Comparison of ENCODE assay signal across 32 cellular contexts in the genomic region with DNA sequence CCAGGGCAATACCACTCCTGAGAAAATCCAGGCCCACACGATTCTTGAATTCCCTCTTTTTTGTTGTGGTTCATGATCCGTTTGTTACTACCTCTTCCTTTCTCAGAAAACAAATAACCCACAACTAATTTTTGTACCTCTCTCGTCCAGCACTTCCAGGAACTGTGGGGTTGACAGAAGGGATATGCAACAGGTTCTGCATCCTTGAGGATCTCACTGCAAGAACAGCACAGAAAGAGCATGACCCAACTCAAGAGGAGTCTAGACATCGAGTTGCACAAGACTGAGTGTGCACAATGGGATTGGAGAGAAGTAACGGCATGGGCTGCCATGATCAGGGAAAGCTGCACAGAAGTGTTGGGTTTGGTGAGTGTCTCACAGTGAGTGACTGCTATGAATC.
"Had no signal": no experiment of that assay in that cellular context is flagged by ENCODE, and none has a peak within 500 bp of the region (broad histone marks: within the 10 kb centered on the region; RNA-seq: fewer than 3 reads in every experiment).

No MANE protein-coding gene starts in this region.

- H3K4me1 ChIP-seq: body of pancreas, colonic mucosa had no signal

- H3K9me3 Mint-ChIP-seq: activated B cell treated with CpG ODN at 0.5 μM for 24 hours; activated CD4-positive, alpha-beta T cell treated with anti-CD3 and anti-CD28 coated beads, Interleukin-2, amount 10 ng/mL, durations not matched to agents 24 days and 14 days; activated naive CD4-positive, alpha-beta T cell treated with anti-CD3 and anti-CD28 coated beads for 36 hours; activated naive CD4-positive, alpha-beta T cell treated with anti-CD3 and anti-CD28 coated beads, Interleukin-2, amount 50 U/mL, for 24 hours; activated naive CD8-positive, alpha-beta T cell treated with anti-CD3 and anti-CD28 coated beads for 36 hours; activated naive CD8-positive, alpha-beta T cell treated with anti-CD3 and anti-CD28 coated beads, Interleukin-2, amount 50 U/mL, for 24 hours; activated T-helper 1 cell treated with anti-CD3 and anti-CD28 coated beads, Interleukin-12 subunit alpha, Interleukin-12 subunit beta, Interleukin-2, Interleukin-4 antibody, amounts not matched to agents 30 ng/mL and 10 ng/mL and 1 ng/mL, durations not matched to agents 14 hours and 24 hours and 36 hours; activated T-helper 2 cell treated with anti-CD3 and anti-CD28 coated beads, Interferon-gamma antibody, Interleukin-2, Interleukin-4, amounts not matched to agents 10 μg/mL and 5 μg/mL and 100 μg/mL, durations not matched to agents 14 hours and 24 hours and 36 hours; endodermal cell; T-helper 2 cell treated with Interferon-gamma antibody and Interleukin-4, amounts not matched to agents 5 μg/mL and 100 μg/mL, for 36 hours had no signal

- H3K27me3 ChIP-seq: adrenal gland, body of pancreas, cardiac muscle cell, colonic mucosa had no signal

- H3K4me1 Mint-ChIP-seq: activated B cell treated with CpG ODN at 0.5 μM for 24 hours; activated CD4-positive, alpha-beta T cell treated with anti-CD3 and anti-CD28 coated beads for 36 hours; activated CD4-positive, alpha-beta T cell treated with anti-CD3 and anti-CD28 coated beads, Interleukin-2, amount 10 ng/mL, durations not matched to agents 24 days and 14 days; activated CD8-positive, alpha-beta memory T cell treated with anti-CD3 and anti-CD28 coated beads, Interleukin-2, amount 10 ng/mL, durations not matched to agents 7 days and 5 days; activated naive CD4-positive, alpha-beta T cell treated with anti-CD3 and anti-CD28 coated beads, Interleukin-2, amount 50 U/mL, for 24 hours; activated naive CD8-positive, alpha-beta T cell treated with anti-CD3 and anti-CD28 coated beads for 36 hours; activated naive CD8-positive, alpha-beta T cell treated with anti-CD3 and anti-CD28 coated beads, Interleukin-2, amount 50 U/mL, for 24 hours; endodermal cell; T-helper 17 cell had no signal

- H3K27ac Mint-ChIP-seq: activated B cell treated with CpG ODN at 0.5 μM for 24 hours; activated CD4-positive, alpha-beta memory T cell treated with anti-CD3 and anti-CD28 coated beads for 36 hours; activated CD4-positive, alpha-beta T cell treated with anti-CD3 and anti-CD28 coated beads for 36 hours; activated CD4-positive, alpha-beta T cell treated with anti-CD3 and anti-CD28 coated beads, Interleukin-2, amount 10 ng/mL, durations not matched to agents 24 days and 14 days; activated CD8-positive, alpha-beta memory T cell treated with anti-CD3 and anti-CD28 coated beads, Interleukin-2, amount 10 ng/mL, durations not matched to agents 7 days and 5 days; activated CD8-positive, alpha-beta T cell treated with anti-CD3 and anti-CD28 coated beads, Interleukin-2, amount 10 ng/mL, durations not matched to agents 7 days and 5 days; activated naive CD4-positive, alpha-beta T cell treated with anti-CD3 and anti-CD28 coated beads for 36 hours; activated naive CD4-positive, alpha-beta T cell treated with anti-CD3 and anti-CD28 coated beads, Interleukin-2, amount 50 U/mL, for 24 hours; activated naive CD8-positive, alpha-beta T cell treated with anti-CD3 and anti-CD28 coated beads for 36 hours; activated naive CD8-positive, alpha-beta T cell treated with anti-CD3 and anti-CD28 coated beads, Interleukin-2, amount 50 U/mL, for 24 hours; activated T-helper 1 cell treated with anti-CD3 and anti-CD28 coated beads, Interleukin-12 subunit alpha, Interleukin-12 subunit beta, Interleukin-2, Interleukin-4 antibody, amounts not matched to agents 30 ng/mL and 10 ng/mL and 1 ng/mL, durations not matched to agents 14 hours and 24 hours and 36 hours; activated T-helper 2 cell treated with anti-CD3 and anti-CD28 coated beads, Interferon-gamma antibody, Interleukin-2, Interleukin-4, amounts not matched to agents 10 μg/mL and 5 μg/mL and 100 μg/mL, durations not matched to agents 14 hours and 24 hours and 36 hours; endodermal cell; T-helper 17 cell; T-helper 2 cell treated with Interferon-gamma antibody and Interleukin-4, amounts not matched to agents 5 μg/mL and 100 μg/mL, for 36 hours had no signal

- H3K4me3 Mint-ChIP-seq: activated B cell treated with CpG ODN at 0.5 μM for 24 hours; activated CD4-positive, alpha-beta memory T cell treated with anti-CD3 and anti-CD28 coated beads for 36 hours; activated CD4-positive, alpha-beta T cell treated with anti-CD3 and anti-CD28 coated beads for 36 hours; activated CD4-positive, alpha-beta T cell treated with anti-CD3 and anti-CD28 coated beads, Interleukin-2, amount 10 ng/mL, durations not matched to agents 24 days and 14 days; activated CD8-positive, alpha-beta memory T cell treated with anti-CD3 and anti-CD28 coated beads, Interleukin-2, amount 10 ng/mL, durations not matched to agents 7 days and 5 days; activated CD8-positive, alpha-beta T cell treated with anti-CD3 and anti-CD28 coated beads, Interleukin-2, amount 10 ng/mL, durations not matched to agents 7 days and 5 days; activated naive CD4-positive, alpha-beta T cell treated with anti-CD3 and anti-CD28 coated beads for 36 hours; activated naive CD4-positive, alpha-beta T cell treated with anti-CD3 and anti-CD28 coated beads, Interleukin-2, amount 50 U/mL, for 24 hours; activated naive CD8-positive, alpha-beta T cell treated with anti-CD3 and anti-CD28 coated beads for 36 hours; activated naive CD8-positive, alpha-beta T cell treated with anti-CD3 and anti-CD28 coated beads, Interleukin-2, amount 50 U/mL, for 24 hours; activated T-helper 1 cell treated with anti-CD3 and anti-CD28 coated beads, Interleukin-12 subunit alpha, Interleukin-12 subunit beta, Interleukin-2, Interleukin-4 antibody, amounts not matched to agents 30 ng/mL and 10 ng/mL and 1 ng/mL, durations not matched to agents 14 hours and 24 hours and 36 hours; endodermal cell; T-helper 17 cell; T-helper 2 cell treated with Interferon-gamma antibody and Interleukin-4, amounts not matched to agents 5 μg/mL and 100 μg/mL, for 36 hours had no signal

- ATAC-seq: activated CD4-positive, alpha-beta T cell treated with anti-CD3 and anti-CD28 coated beads for 36 hours; activated CD4-positive, CD25-positive, alpha-beta regulatory T cell treated with anti-CD3 and anti-CD28 coated beads, Interleukin-2, amount 50 U/mL, for 24 hours; activated CD8-positive, alpha-beta memory T cell treated with anti-CD3 and anti-CD28 coated beads, Interleukin-2, amount 10 ng/mL, durations not matched to agents 7 days and 5 days; activated CD8-positive, alpha-beta T cell treated with anti-CD3 and anti-CD28 coated beads, Interleukin-2, amount 10 ng/mL, durations not matched to agents 7 days and 5 days; activated naive CD8-positive, alpha-beta T cell treated with anti-CD3 and anti-CD28 coated beads, Interleukin-2, amount 50 U/mL, for 24 hours; body of pancreas; esophagus mucosa; T-helper 17 cell had no signal

- H3K36me3 ChIP-seq: adrenal gland, cardiac muscle cell, colonic mucosa, WERI-Rb-1 had no signal

- H3K27ac ChIP-seq: adrenal gland, body of pancreas, cardiac muscle cell, colonic mucosa, WERI-Rb-1 had no signal

- H3K27me3 Mint-ChIP-seq: activated CD4-positive, alpha-beta memory T cell treated with anti-CD3 and anti-CD28 coated beads for 36 hours; activated CD4-positive, alpha-beta T cell treated with anti-CD3 and anti-CD28 coated beads for 36 hours; activated CD4-positive, alpha-beta T cell treated with anti-CD3 and anti-CD28 coated beads, Interleukin-2, amount 10 ng/mL, durations not matched to agents 24 days and 14 days; activated CD8-positive, alpha-beta memory T cell treated with anti-CD3 and anti-CD28 coated beads, Interleukin-2, amount 10 ng/mL, durations not matched to agents 7 days and 5 days; activated naive CD4-positive, alpha-beta T cell treated with anti-CD3 and anti-CD28 coated beads, Interleukin-2, amount 50 U/mL, for 24 hours; activated naive CD8-positive, alpha-beta T cell treated with anti-CD3 and anti-CD28 coated beads for 36 hours; activated naive CD8-positive, alpha-beta T cell treated with anti-CD3 and anti-CD28 coated beads, Interleukin-2, amount 50 U/mL, for 24 hours; T-helper 17 cell had no signal

- H3K36me3 Mint-ChIP-seq: activated CD4-positive, alpha-beta memory T cell treated with anti-CD3 and anti-CD28 coated beads for 36 hours; activated CD8-positive, alpha-beta memory T cell treated with anti-CD3 and anti-CD28 coated beads, Interleukin-2, amount 10 ng/mL, durations not matched to agents 7 days and 5 days; activated naive CD4-positive, alpha-beta T cell treated with anti-CD3 and anti-CD28 coated beads, Interleukin-2, amount 50 U/mL, for 24 hours; activated naive CD8-positive, alpha-beta T cell treated with anti-CD3 and anti-CD28 coated beads for 36 hours had no signal

- FAIRE-seq: frontal cortex had no signal

- DNase-seq: activated B cell treated with CpG ODN at 0.5 μM for 24 hours; activated CD4-positive, alpha-beta memory T cell treated with anti-CD3 and anti-CD28 coated beads for 36 hours; activated CD4-positive, alpha-beta T cell treated with anti-CD3 and anti-CD28 coated beads for 36 hours; activated CD4-positive, alpha-beta T cell treated with anti-CD3 and anti-CD28 coated beads, Interleukin-2, amount 10 ng/mL, durations not matched to agents 24 days and 14 days; activated CD8-positive, alpha-beta memory T cell treated with anti-CD3 and anti-CD28 coated beads, Interleukin-2, amount 10 ng/mL, durations not matched to agents 7 days and 5 days; activated CD8-positive, alpha-beta memory T cell treated with anti-CD3 and anti-CD28 coated beads, Interleukin-2, amount 50 U/mL, for 4 hours; activated CD8-positive, alpha-beta T cell treated with anti-CD3 and anti-CD28 coated beads, Interleukin-2, amount 10 ng/mL, durations not matched to agents 7 days and 5 days; activated effector memory CD4-positive, alpha-beta T cell treated with anti-CD3 and anti-CD28 coated beads, Interleukin-2, amount 50 U/mL, for 16 hours; activated naive CD4-positive, alpha-beta T cell treated with anti-CD3 and anti-CD28 coated beads for 36 hours; activated naive CD8-positive, alpha-beta T cell treated with anti-CD3 and anti-CD28 coated beads for 36 hours; activated naive CD8-positive, alpha-beta T cell treated with anti-CD3 and anti-CD28 coated beads, Interleukin-2, amount 50 U/mL, for 24 hours; activated T-cell treated with anti-CD3 and anti-CD28 coated beads, Interleukin-2, amount 50 U/mL, for 1 hour; activated T-cell treated with anti-CD3 and anti-CD28 coated beads, Interleukin-2, amount 50 U/mL, for 48 hours; adrenal gland; aorta; effector memory CD4-positive, alpha-beta T cell; endodermal cell; foreskin fibroblast; T-helper 1 cell; T-helper 17 cell; T1000; WERI-Rb-1 had no signal

- H3K9me3 ChIP-seq: adrenal gland, body of pancreas, colonic mucosa had no signal

- H3K4me3 ChIP-seq: adrenal gland, body of pancreas, cardiac muscle cell, colonic mucosa had no signal
